In genomic region chr1:182962554-182963115, GRCh38 we compare ENCODE assay signal across 8 cellular contexts. TPM values are rescaled to one million over a fixed set of nuclear protein-coding genes. Genes with fewer than 3 reads are reported as not detected.
DNase-seq lines count a peak whose midpoint lies in the region; ATAC-seq and TF ChIP-seq lines count a peak whose summit lies in the region.

No MANE protein-coding gene starts in this region.

- peaks cover 4% of the 10 kb centered on the region for H3K4me1 ChIP-seq in foreskin keratinocyte

- H3K27me3 ChIP-seq in WERI-Rb-1 (ENCODE audit: insufficient read depth, low read depth, severe bottlenecking) (no peaks in the 10 kb centered on the region), foreskin keratinocyte (no peaks in the 10 kb centered on the region)

- H3K27ac ChIP-seq in WERI-Rb-1 (peak overlapping the region; percentile 3; the same call in 1 of the 2 replicates), foreskin keratinocyte (peak overlapping the region; percentile 54)

- peak; percentile 82 for ATAC-seq in GM19324 (IDR thresholded peaks at IDR 0.05; ENCODE audit: low FRiP score, unreplicated experiment)
- peak; percentile 98 for ATAC-seq in HG03342 (IDR thresholded peaks at IDR 0.05; ENCODE audit: unreplicated experiment)
- peak; percentile 99 for ATAC-seq in foreskin keratinocyte

- DNase-seq in DMS 273 treated with DMSO at 0.1 percent for 48 hours (lab: John Stamatoyannopoulos, UW): peak; percentile 65
- DNase-seq in NCI-H2171 treated with DMSO at 0.1 percent for 48 hours (lab: John Stamatoyannopoulos, UW): peak; percentile 90
- DNase-seq in WERI-Rb-1: peak; percentile 51
- DNase-seq in foreskin keratinocyte: peak; percentile 78 to 92
- DNase-seq in nephron progenitor cell: peak; percentile 67
- DNase-seq in activated CD8-positive, alpha-beta memory T cell treated with anti-CD3 and anti-CD28 coated beads, Interleukin-2, amount 50 U/mL, for 48 hours: no peak

- H3K4me3 Mint-ChIP-seq in nephron progenitor cell: peak overlapping the region; percentile 13

- H3K27ac Mint-ChIP-seq in nephron progenitor cell: no peak overlapping the region

- no peaks in the 10 kb centered on the region for H3K9me3 ChIP-seq in WERI-Rb-1 (ENCODE audit: severe bottlenecking)

- TF ChIP-seq CTCF in WERI-Rb-1 (IDR thresholded peaks at IDR 0.05; ENCODE audit: low read depth, low read length) (peak; percentile 57), foreskin keratinocyte (conservative IDR thresholded peaks at IDR 0.05) (peak; percentile 99), nephron progenitor cell (IDR thresholded peaks at IDR 0.05) (peak; percentile 93)

- H3K4me3 ChIP-seq in WERI-Rb-1 (ENCODE audit: low read depth, low read length): peak overlapping the region; percentile 16; the same call in 1 of the 2 replicates

- no peaks in the 10 kb centered on the region for H3K36me3 ChIP-seq in WERI-Rb-1

- H3K36me3 Mint-ChIP-seq in nephron progenitor cell (ENCODE audit: low read depth): no peaks in the 10 kb centered on the region

- no peaks in the 10 kb centered on the region for H3K9me3 Mint-ChIP-seq in nephron progenitor cell

- peaks cover 16% of the 10 kb centered on the region for H3K4me1 Mint-ChIP-seq in nephron progenitor cell

- no peaks in the 10 kb centered on the region for H3K27me3 Mint-ChIP-seq in nephron progenitor cell (ENCODE audit: low read depth, poor library complexity)

RNA-seq across cellular contexts. Expression of gene SHCBP1L, which starts 9.7 kb away (rescaled TPM):
- 0.11 TPM in 1 of 2 replicates, not detected in the other for total RNA-seq in foreskin keratinocyte
- polyA plus RNA-seq in foreskin keratinocyte: 0.03 TPM in 1 of 2 replicates, not detected in the other
